Comparison of ENCODE assay signal across 11 cellular contexts in the genomic region with DNA sequence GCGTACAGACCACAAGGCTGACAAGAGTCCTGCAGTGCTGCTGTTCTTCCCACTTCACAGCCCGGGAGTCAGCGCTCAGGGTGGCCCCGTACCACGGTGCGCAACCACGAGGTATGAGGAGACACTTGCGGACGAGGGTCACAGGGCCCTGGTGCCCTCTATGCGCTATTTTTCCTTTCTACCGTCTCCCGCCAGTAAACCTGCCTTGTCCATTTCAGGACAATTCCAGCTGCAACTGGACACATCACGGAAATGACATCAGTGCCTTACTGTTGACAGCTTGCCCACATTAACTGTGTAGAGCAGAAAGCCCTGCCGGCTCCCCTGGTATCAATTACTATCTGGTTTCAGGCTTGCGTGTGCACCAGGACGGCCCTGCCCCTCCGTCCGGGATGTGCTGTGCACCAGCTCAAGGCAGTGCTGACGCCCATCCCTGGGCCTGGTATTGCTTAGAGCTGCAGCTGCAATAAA.
DNase-seq lines count a peak whose midpoint lies in the region; ATAC-seq, FAIRE-seq and TF ChIP-seq lines count a peak whose summit lies in the region.
"Had no signal": no experiment of that assay in that cellular context is flagged by ENCODE, and none has a peak within 500 bp of the region (broad histone marks: within the 10 kb centered on the region; RNA-seq: fewer than 3 reads in every experiment).

No MANE protein-coding gene starts in this region.

- H3K79me2 ChIP-seq in SK-N-SH (ENCODE audit: insufficient read depth): peaks cover 57% of the 10 kb centered on the region

- peaks cover 0 to 93% of the 10 kb centered on the region in 2 experiments; a peak in 2 of 4 replicates for H3K4me1 ChIP-seq in SK-N-SH (ENCODE audit: control insufficient read depth in 1 of 2, insufficient read depth in 2 of 2, low read depth in 1 of 2, low read length in 1 of 2)
- peaks cover 0 to 77% (median 18%) of the 10 kb centered on the region in 3 donors for H3K4me1 ChIP-seq in gastroesophageal sphincter
- peaks cover 23% of the 10 kb centered on the region for H3K4me1 ChIP-seq in ovary (ENCODE audit: insufficient read depth)

- H3K4me3 ChIP-seq in SK-N-SH (ENCODE audit: low read depth in 2 of 2, low read length in 1 of 2): no peak overlapping the region
- H3K4me3 ChIP-seq in gastroesophageal sphincter: no peak overlapping the region
- no peak overlapping the region for H3K4me3 ChIP-seq in ovary

- 66% methylated on average over 9 of the region's 19 CpGs for WGBS in SK-N-SH (ENCODE audit: low lambda C conversion rate)
- WGBS in gastroesophageal sphincter (ENCODE audit: low coverage in 1 of 2), 2 donors: 80 to 93% methylated on average over 5 to 6 of the region's 19 CpGs
- 79 to 85% (median 83%) methylated on average over 19 of the region's 19 CpGs for WGBS in ovary, 3 donors

- H3F3A ChIP-seq in SK-N-SH (replicated peaks; ENCODE audit: insufficient read depth): no peaks in the 10 kb centered on the region

- H3K27ac ChIP-seq in SK-N-SH (ENCODE audit: low read depth in 2 of 2, low read length in 1 of 2) (peak overlapping the region; percentile 12 to 98; a peak in 3 of 4 replicates), gastroesophageal sphincter (no peak overlapping the region), ovary (no peak overlapping the region)

- H4K20me1 ChIP-seq in SK-N-SH (ENCODE audit: insufficient read depth): peaks cover 82% of the 10 kb centered on the region

- peak; percentile 98 for DNase-seq in AG09319 (ENCODE audit: extremely low read depth, low read depth)
- peak; percentile 92 for DNase-seq in SK-N-SH
- peak in 3 of 5 donors; percentile 16 to 29 (median 18) for DNase-seq in ovary
- no peak for DNase-seq in T-helper 1 cell
- DNase-seq in urothelium cell line (ENCODE audit: low spot score): no peak
- no peak for DNase-seq in NCI-H187 treated with DMSO at 0.1 percent for 48 hours (lab: John Stamatoyannopoulos, UW)
- DNase-seq: NCI-H1105, T1000, trophoblast cell had no signal

- H3K36me3 ChIP-seq in SK-N-SH (replicated peaks in 1 of 2; ENCODE audit: control insufficient read depth in 1 of 2, insufficient read depth in 2 of 2, low read length in 1 of 2) (peaks cover 0 to 35% of the 10 kb centered on the region in 2 experiments), gastroesophageal sphincter (peaks cover 0 to 64% of the 10 kb centered on the region in 2 donors), ovary (no peaks in the 10 kb centered on the region)

- ATAC-seq in gastroesophageal sphincter (peak; percentile 37), GM18498 (IDR thresholded peaks at IDR 0.05; ENCODE audit: unreplicated experiment) (no peak)

- CTCF ChIA-PET in SK-N-SH (lab: Yijun Ruan, JAX): interaction anchor here (0.7 to 4.3 kb wide), 7 partner anchors 11 to 264 kb away, joined by 3 to 15 read pairs (median 4); no protein-coding TSS in a partner anchor

- no peaks in the 10 kb centered on the region for H3K9me2 ChIP-seq in SK-N-SH

- intact Hi-C loops in ovary (cut with DNase I): loop anchor here in 1 of 4 donors (10.0 kb wide), 1 partner anchor 138 kb away; no protein-coding TSS in a partner anchor

- H3K27me3 ChIP-seq in SK-N-SH (ENCODE audit: insufficient read depth) (no peaks in the 10 kb centered on the region), gastroesophageal sphincter (no peaks in the 10 kb centered on the region), ovary (no peaks in the 10 kb centered on the region)

- H3K9ac ChIP-seq in SK-N-SH: no peak overlapping the region

- H3K9me3 ChIP-seq in SK-N-SH (no peaks in the 10 kb centered on the region), gastroesophageal sphincter (no peaks in the 10 kb centered on the region), ovary (no peaks in the 10 kb centered on the region)

- POLR2A ChIA-PET in SK-N-SH (lab: Yijun Ruan, JAX): interaction anchor here (0.6 to 1.7 kb wide), 6 partner anchors 9 to 91 kb away, joined by 3 to 8 read pairs (median 4); no protein-coding TSS in a partner anchor

- TF ChIP-seq EP300 in SK-N-SH (IDR thresholded peaks at IDR 0.05; ENCODE audit: borderline replicate concordance in 1 of 2, low read depth in 1 of 2, low read length in 1 of 2) (peak in 1 of 2 experiments; percentile 65; a peak in 1 of 4 replicates), gastroesophageal sphincter (IDR thresholded peaks at IDR 0.05) (no peak), ovary (IDR thresholded peaks at IDR 0.05) (no peak)

- TF ChIP-seq POLR2A in gastroesophageal sphincter (IDR thresholded peaks at IDR 0.05): no peak
- no peak for TF ChIP-seq POLR2A in ovary (IDR thresholded peaks at IDR 0.05)

- FAIRE-seq in urothelium cell line (lab: Jason Lieb, UNC): no peak

- no peak overlapping the region for H3K4me2 ChIP-seq in SK-N-SH

- H2AFZ ChIP-seq in SK-N-SH (ENCODE audit: low read depth): no peak overlapping the region

- TF ChIP-seq CTCF in AG09319 (IDR thresholded peaks at IDR 0.05; ENCODE audit: low read depth, low read length) (no peak), SK-N-SH (IDR thresholded peaks at IDR 0.05) (no peak), gastroesophageal sphincter (IDR thresholded peaks at IDR 0.05) (no peak), ovary (IDR thresholded peaks at IDR 0.05) (no peak)

- TF ChIP-seq RAD21 in SK-N-SH (IDR thresholded peaks at IDR 0.05; ENCODE audit: low read length): no peak; the same call in 1 of the 2 replicates

TF ChIP-seq in SK-N-SH, 30 proteins besides CTCF, POLR2A, EP300 and RAD21:
- peak; percentile 80 for TF ChIP-seq FOXJ3 (CRISPR knock-in tag; IDR thresholded peaks at IDR 0.05)
- peak; percentile 62 for TF ChIP-seq RCOR1 (IDR thresholded peaks at IDR 0.05; ENCODE audit: low read length)
- TF ChIP-seq YY1 (IDR thresholded peaks at IDR 0.05; ENCODE audit: low read depth): no peak
- no peak for TF ChIP-seq SMC3 (IDR thresholded peaks at IDR 0.05; ENCODE audit: low read depth, low read length)
- peak; percentile 97 for TF ChIP-seq MXI1 (IDR thresholded peaks at IDR 0.05; ENCODE audit: low read depth, low read length)
- no peak for TF ChIP-seq TAF1 (IDR thresholded peaks at IDR 0.05; ENCODE audit: borderline replicate concordance, low read depth, low read length)
- TF ChIP-seq GATA2 (CRISPR knock-in tag; IDR thresholded peaks at IDR 0.05): peak; percentile 75
- TF ChIP-seq, protein P1, sequence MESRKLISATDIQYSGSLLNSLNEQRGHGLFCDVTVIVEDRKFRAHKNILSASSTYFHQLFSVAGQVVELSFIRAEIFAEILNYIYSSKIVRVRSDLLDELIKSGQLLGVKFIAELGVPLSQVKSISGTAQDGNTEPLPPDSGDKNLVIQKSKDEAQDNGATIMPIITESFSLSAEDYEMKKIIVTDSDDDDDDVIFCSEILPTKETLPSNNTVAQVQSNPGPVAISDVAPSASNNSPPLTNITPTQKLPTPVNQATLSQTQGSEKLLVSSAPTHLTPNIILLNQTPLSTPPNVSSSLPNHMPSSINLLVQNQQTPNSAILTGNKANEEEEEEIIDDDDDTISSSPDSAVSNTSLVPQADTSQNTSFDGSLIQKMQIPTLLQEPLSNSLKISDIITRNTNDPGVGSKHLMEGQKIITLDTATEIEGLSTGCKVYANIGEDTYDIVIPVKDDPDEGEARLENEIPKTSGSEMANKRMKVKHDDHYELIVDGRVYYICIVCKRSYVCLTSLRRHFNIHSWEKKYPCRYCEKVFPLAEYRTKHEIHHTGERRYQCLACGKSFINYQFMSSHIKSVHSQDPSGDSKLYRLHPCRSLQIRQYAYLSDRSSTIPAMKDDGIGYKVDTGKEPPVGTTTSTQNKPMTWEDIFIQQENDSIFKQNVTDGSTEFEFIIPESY (IDR thresholded peaks at IDR 0.05; ENCODE audit: borderline replicate concordance, low read depth): no peak
TF ChIP-seq in SK-N-SH: peak in this region for 4.

Comparison
In these comparisons a context has a peak if more than half of its experiments do, and no peak if none do; other contexts are left out.
1. DNase-seq: peak in AG09319 (single experiment), SK-N-SH (single experiment) and ovary (3 of 5); none in T-helper 1 cell (0 of 5), urothelium cell line (single experiment) and NCI-H187 treated with DMSO at 0.1 percent for 48 hours (single experiment).
2. H3K27ac ChIP-seq: peak in SK-N-SH (2 of 2); none in gastroesophageal sphincter (0 of 4) and ovary (0 of 2).